18 cellular contexts compared by ENCODE assay signal in the genomic region with DNA sequence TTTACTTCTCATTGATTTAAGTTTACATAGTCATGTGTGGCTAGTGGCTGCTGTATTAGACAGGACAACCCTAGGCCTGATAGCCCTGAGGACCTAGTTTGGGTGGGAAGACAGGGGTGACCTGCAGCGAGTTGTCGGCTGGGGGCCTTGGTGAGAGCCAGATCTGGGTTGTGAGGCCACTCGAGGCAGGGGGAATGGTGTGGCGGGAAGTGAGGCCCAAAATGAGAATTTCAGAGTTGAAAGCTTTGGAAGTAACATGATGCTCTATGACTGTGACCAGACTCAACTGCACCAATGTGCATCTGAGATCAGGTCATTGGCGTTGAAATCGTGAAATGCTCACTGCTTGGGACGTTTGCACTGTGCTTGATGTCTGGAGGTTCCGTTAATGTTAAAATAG.
"Had no signal": no experiment of that assay in that cellular context is flagged by ENCODE, and none has a peak within 500 bp of the region (broad histone marks: within the 10 kb centered on the region; RNA-seq: fewer than 3 reads in every experiment).

No MANE protein-coding gene starts in this region.

- H3K9me2 ChIP-seq: SK-N-SH had no signal

- ATAC-seq: K562, Panc1, PC-3 had no signal

- H3K4me3 ChIP-seq: K562 had no signal

- H3K4me2 ChIP-seq: KMS-11, SK-N-SH had no signal

- DNase-seq: NCI-H1092, NCI-H1105 treated with DMSO at 0.1 percent for 48 hours, NCI-H146, NCI-H1694 treated with DMSO at 0.1 percent for 48 hours, NCI-H1930, NCI-H2081, NCI-H2107, NCI-H2227 treated with DMSO at 0.1 percent for 48 hours, NCI-H526 treated with DMSO at 0.1 percent for 48 hours, NCI-H774, PC-3, SHP77, SK-N-SH had no signal

- H3K4me3 Mint-ChIP-seq: IgD-negative memory B cell had no signal

- H3K9ac ChIP-seq: KMS-11, SK-N-SH had no signal

- H3K27ac ChIP-seq: KMS-11, RWPE1 had no signal

- H3K9me3 ChIP-seq: SK-N-SH had no signal
